ENCODE assay signal across 1 cellular context in genomic region chr7:2241580-2242540, GRCh38.
A peak's percentile ranks its signal among the peaks of the same experiment; 100 is the strongest.
TF ChIP-seq lines count a peak whose summit lies in the region.

TSS of gene MRM2 (minus strand) at chr7:2242205. CDS start at chr7:2242169, 36 bp downstream.
TSS of gene NUDT1 (plus strand) at chr7:2242226. CDS start at chr7:2244575, 2,349 bp downstream.

TF ChIP-seq in HEK293, 187 proteins besides CTCF, POLR2A, EP300 and RAD21 (continued from another document):
- TF ChIP-seq, protein P1, sequence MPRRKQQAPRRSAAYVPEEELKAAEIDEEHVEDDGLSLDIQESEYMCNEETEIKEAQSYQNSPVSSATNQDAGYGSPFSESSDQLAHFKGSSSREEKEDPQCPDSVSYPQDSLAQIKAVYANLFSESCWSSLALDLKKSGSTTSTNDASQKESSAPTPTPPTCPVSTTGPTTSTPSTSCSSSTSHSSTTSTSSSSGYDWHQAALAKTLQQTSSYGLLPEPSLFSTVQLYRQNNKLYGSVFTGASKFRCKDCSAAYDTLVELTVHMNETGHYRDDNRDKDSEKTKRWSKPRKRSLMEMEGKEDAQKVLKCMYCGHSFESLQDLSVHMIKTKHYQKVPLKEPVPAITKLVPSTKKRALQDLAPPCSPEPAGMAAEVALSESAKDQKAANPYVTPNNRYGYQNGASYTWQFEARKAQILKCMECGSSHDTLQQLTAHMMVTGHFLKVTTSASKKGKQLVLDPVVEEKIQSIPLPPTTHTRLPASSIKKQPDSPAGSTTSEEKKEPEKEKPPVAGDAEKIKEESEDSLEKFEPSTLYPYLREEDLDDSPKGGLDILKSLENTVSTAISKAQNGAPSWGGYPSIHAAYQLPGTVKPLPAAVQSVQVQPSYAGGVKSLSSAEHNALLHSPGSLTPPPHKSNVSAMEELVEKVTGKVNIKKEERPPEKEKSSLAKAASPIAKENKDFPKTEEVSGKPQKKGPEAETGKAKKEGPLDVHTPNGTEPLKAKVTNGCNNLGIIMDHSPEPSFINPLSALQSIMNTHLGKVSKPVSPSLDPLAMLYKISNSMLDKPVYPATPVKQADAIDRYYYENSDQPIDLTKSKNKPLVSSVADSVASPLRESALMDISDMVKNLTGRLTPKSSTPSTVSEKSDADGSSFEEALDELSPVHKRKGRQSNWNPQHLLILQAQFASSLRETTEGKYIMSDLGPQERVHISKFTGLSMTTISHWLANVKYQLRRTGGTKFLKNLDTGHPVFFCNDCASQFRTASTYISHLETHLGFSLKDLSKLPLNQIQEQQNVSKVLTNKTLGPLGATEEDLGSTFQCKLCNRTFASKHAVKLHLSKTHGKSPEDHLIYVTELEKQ (tag by site-specific recombination; IDR thresholded peaks at IDR 0.05; ENCODE audit: borderline replicate concordance): no peak
- TF ChIP-seq, protein P2, sequence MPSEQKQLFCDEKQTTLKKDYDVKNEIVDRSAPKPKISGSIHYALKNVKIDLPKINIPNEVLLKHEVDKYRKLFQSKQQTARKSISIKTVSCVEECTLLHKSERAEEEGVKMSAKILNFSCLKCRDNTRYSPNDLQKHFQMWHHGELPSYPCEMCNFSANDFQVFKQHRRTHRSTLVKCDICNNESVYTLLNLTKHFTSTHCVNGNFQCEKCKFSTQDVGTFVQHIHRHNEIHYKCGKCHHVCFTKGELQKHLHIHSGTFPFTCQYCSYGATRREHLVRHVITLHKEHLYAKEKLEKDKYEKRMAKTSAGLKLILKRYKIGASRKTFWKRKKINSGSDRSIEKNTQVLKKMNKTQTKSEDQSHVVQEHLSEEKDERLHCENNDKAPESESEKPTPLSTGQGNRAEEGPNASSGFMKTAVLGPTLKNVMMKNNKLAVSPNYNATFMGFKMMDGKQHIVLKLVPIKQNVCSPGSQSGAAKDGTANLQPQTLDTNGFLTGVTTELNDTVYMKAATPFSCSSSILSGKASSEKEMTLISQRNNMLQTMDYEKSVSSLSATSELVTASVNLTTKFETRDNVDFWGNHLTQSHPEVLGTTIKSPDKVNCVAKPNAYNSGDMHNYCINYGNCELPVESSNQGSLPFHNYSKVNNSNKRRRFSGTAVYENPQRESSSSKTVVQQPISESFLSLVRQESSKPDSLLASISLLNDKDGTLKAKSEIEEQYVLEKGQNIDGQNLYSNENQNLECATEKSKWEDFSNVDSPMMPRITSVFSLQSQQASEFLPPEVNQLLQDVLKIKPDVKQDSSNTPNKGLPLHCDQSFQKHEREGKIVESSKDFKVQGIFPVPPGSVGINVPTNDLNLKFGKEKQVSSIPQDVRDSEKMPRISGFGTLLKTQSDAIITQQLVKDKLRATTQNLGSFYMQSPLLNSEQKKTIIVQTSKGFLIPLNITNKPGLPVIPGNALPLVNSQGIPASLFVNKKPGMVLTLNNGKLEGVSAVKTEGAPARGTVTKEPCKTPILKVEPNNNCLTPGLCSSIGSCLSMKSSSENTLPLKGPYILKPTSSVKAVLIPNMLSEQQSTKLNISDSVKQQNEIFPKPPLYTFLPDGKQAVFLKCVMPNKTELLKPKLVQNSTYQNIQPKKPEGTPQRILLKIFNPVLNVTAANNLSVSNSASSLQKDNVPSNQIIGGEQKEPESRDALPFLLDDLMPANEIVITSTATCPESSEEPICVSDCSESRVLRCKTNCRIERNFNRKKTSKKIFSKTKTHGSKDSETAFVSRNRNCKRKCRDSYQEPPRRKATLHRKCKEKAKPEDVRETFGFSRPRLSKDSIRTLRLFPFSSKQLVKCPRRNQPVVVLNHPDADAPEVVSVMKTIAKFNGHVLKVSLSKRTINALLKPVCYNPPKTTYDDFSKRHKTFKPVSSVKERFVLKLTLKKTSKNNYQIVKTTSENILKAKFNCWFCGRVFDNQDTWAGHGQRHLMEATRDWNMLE (tag by site-specific recombination; conservative IDR thresholded peaks at IDR 0.05; ENCODE audit: low read depth): peak; percentile 34; the same call in 1 of the 2 replicates
- no peak for TF ChIP-seq ZNF214 (tag by site-specific recombination; IDR thresholded peaks at IDR 0.05; ENCODE audit: borderline replicate concordance)
- TF ChIP-seq ZFP3 (tag by site-specific recombination; IDR thresholded peaks at IDR 0.05; ENCODE audit: low read depth): no peak
- no peak for TF ChIP-seq KLF1 (tag by site-specific recombination; IDR thresholded peaks at IDR 0.05)
- no peak for TF ChIP-seq ZNF239 (tag by site-specific recombination; IDR thresholded peaks at IDR 0.05)
- no peak for TF ChIP-seq SETDB1 (IDR thresholded peaks at IDR 0.05; ENCODE audit: insufficient read length, low read length)
- peak; percentile 44; the same call in 1 of the 2 replicates for TF ChIP-seq ZNF391 (tag by site-specific recombination; IDR thresholded peaks at IDR 0.05; ENCODE audit: borderline replicate concordance, low read depth)
- TF ChIP-seq ZNF394 (tag by site-specific recombination; IDR thresholded peaks at IDR 0.05; ENCODE audit: borderline replicate concordance): peak; percentile 15; the same call in 1 of the 2 replicates
- TF ChIP-seq ZNF558 (tag by site-specific recombination; IDR thresholded peaks at IDR 0.05): no peak
- TF ChIP-seq, protein P3, sequence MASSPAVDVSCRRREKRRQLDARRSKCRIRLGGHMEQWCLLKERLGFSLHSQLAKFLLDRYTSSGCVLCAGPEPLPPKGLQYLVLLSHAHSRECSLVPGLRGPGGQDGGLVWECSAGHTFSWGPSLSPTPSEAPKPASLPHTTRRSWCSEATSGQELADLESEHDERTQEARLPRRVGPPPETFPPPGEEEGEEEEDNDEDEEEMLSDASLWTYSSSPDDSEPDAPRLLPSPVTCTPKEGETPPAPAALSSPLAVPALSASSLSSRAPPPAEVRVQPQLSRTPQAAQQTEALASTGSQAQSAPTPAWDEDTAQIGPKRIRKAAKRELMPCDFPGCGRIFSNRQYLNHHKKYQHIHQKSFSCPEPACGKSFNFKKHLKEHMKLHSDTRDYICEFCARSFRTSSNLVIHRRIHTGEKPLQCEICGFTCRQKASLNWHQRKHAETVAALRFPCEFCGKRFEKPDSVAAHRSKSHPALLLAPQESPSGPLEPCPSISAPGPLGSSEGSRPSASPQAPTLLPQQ (tag by site-specific recombination; IDR thresholded peaks at IDR 0.05): peak; percentile 13; the same call in 1 of the 2 replicates
- TF ChIP-seq, protein P4, sequence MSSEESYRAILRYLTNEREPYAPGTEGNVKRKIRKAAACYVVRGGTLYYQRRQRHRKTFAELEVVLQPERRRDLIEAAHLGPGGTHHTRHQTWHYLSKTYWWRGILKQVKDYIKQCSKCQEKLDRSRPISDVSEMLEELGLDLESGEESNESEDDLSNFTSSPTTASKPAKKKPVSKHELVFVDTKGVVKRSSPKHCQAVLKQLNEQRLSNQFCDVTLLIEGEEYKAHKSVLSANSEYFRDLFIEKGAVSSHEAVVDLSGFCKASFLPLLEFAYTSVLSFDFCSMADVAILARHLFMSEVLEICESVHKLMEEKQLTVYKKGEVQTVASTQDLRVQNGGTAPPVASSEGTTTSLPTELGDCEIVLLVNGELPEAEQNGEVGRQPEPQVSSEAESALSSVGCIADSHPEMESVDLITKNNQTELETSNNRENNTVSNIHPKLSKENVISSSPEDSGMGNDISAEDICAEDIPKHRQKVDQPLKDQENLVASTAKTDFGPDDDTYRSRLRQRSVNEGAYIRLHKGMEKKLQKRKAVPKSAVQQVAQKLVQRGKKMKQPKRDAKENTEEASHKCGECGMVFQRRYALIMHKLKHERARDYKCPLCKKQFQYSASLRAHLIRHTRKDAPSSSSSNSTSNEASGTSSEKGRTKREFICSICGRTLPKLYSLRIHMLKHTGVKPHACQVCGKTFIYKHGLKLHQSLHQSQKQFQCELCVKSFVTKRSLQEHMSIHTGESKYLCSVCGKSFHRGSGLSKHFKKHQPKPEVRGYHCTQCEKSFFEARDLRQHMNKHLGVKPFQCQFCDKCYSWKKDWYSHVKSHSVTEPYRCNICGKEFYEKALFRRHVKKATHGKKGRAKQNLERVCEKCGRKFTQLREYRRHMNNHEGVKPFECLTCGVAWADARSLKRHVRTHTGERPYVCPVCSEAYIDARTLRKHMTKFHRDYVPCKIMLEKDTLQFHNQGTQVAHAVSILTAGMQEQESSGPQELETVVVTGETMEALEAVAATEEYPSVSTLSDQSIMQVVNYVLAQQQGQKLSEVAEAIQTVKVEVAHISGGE (tag by site-specific recombination; conservative IDR thresholded peaks at IDR 0.05; ENCODE audit: low read depth): peak; percentile 93
- no peak for TF ChIP-seq ZNF670 (tag by site-specific recombination; IDR thresholded peaks at IDR 0.05; ENCODE audit: low read depth)
- no peak for TF ChIP-seq ZNF785 (tag by site-specific recombination; IDR thresholded peaks at IDR 0.05)
- TF ChIP-seq KLF10 (tag by site-specific recombination; IDR thresholded peaks at IDR 0.05): peak; percentile 74
- TF ChIP-seq ZNF561 (tag by site-specific recombination; IDR thresholded peaks at IDR 0.05; ENCODE audit: borderline replicate concordance): no peak
- no peak for TF ChIP-seq ZBTB20 (tag by site-specific recombination; IDR thresholded peaks at IDR 0.05)
- TF ChIP-seq REST (tag by site-specific recombination; IDR thresholded peaks at IDR 0.05): no peak
- 0 out of 2 replicates have a peak, but pooled peaks have one; percentile 33 for TF ChIP-seq ZNF610 (tag by site-specific recombination; IDR thresholded peaks at IDR 0.05; ENCODE audit: borderline replicate concordance)
- TF ChIP-seq KLF16 (tag by site-specific recombination; IDR thresholded peaks at IDR 0.05): peak; percentile 85
- TF ChIP-seq ZXDB (tag by site-specific recombination; IDR thresholded peaks at IDR 0.05): peak; percentile 73
- no peak for TF ChIP-seq ZNF791 (tag by site-specific recombination; IDR thresholded peaks at IDR 0.05)
- no peak for TF ChIP-seq ZNF626 (tag by site-specific recombination; IDR thresholded peaks at IDR 0.05)
- TF ChIP-seq ZNF350 (tag by site-specific recombination; IDR thresholded peaks at IDR 0.05): no peak
- TF ChIP-seq KLF8 (tag by site-specific recombination; IDR thresholded peaks at IDR 0.05): 0 out of 2 replicates have a peak, but pooled peaks have one; percentile 45
- no peak for TF ChIP-seq ZFP41 (tag by site-specific recombination; IDR thresholded peaks at IDR 0.05; ENCODE audit: borderline replicate concordance)
- peak; percentile 74 for TF ChIP-seq BCL11B (tag by site-specific recombination; IDR thresholded peaks at IDR 0.05; ENCODE audit: low read depth)
- TF ChIP-seq, protein P5, sequence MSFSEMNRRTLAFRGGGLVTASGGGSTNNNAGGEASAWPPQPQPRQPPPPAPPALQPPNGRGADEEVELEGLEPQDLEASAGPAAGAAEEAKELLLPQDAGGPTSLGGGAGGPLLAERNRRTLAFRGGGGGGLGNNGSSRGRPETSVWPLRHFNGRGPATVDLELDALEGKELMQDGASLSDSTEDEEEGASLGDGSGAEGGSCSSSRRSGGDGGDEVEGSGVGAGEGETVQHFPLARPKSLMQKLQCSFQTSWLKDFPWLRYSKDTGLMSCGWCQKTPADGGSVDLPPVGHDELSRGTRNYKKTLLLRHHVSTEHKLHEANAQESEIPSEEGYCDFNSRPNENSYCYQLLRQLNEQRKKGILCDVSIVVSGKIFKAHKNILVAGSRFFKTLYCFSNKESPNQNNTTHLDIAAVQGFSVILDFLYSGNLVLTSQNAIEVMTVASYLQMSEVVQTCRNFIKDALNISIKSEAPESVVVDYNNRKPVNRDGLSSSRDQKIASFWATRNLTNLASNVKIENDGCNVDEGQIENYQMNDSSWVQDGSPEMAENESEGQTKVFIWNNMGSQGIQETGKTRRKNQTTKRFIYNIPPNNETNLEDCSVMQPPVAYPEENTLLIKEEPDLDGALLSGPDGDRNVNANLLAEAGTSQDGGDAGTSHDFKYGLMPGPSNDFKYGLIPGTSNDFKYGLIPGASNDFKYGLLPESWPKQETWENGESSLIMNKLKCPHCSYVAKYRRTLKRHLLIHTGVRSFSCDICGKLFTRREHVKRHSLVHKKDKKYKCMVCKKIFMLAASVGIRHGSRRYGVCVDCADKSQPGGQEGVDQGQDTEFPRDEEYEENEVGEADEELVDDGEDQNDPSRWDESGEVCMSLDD (tag by site-specific recombination; IDR thresholded peaks at IDR 0.05): peak; percentile 78
- no peak for TF ChIP-seq MYNN (tag by site-specific recombination; IDR thresholded peaks at IDR 0.05; ENCODE audit: borderline replicate concordance)
- no peak for TF ChIP-seq GFI1B (tag by site-specific recombination; IDR thresholded peaks at IDR 0.05)
- peak; percentile 45 for TF ChIP-seq ZIC2 (tag by site-specific recombination; IDR thresholded peaks at IDR 0.05)
- no peak for TF ChIP-seq ZNF174 (tag by site-specific recombination; IDR thresholded peaks at IDR 0.05)
TF ChIP-seq in HEK293: peak in this region for 36.
